In the genomic region with DNA sequence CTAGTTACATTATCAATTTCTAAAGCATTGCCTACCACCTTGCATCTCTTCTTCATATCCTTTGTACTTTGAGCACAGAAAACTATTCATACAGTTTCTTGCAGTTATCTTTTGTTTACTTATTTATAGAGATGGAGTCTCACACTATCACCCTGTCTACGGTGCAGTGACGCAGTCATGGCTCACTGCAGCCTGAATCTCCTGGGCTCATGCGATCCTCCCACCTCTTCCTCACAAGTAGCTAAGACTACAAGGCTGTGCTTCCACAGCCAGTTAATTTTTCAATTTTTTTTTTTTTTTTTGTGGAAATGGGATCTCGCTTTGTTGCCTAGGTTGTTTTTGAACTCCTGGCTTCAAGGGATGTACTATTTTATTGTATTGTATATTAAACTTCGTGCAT, we compare ENCODE assay signal across 23 cellular contexts.
"Had no signal": no experiment of that assay in that cellular context is flagged by ENCODE, and none has a peak within 500 bp of the region (broad histone marks: within the 10 kb centered on the region; RNA-seq: fewer than 3 reads in every experiment).

No MANE protein-coding gene starts in this region.

- H3K27ac ChIP-seq: coronary artery, dorsolateral prefrontal cortex, esophagus muscularis mucosa, foreskin keratinocyte, gastroesophageal sphincter, heart left ventricle, hepatocyte, left lung, lower lobe of right lung had no signal

- H3K27me3 ChIP-seq: dorsolateral prefrontal cortex, esophagus muscularis mucosa, foreskin keratinocyte, gastroesophageal sphincter, heart left ventricle, hepatocyte, left lung had no signal

- H3K4me1 ChIP-seq: esophagus muscularis mucosa, foreskin keratinocyte, gastroesophageal sphincter, heart left ventricle, left lung, lower lobe of right lung had no signal

- H3K9me3 ChIP-seq: esophagus muscularis mucosa, gastroesophageal sphincter, left lung, lower lobe of right lung, mucosa of descending colon had no signal

- H3K36me3 ChIP-seq: esophagus muscularis mucosa, gastroesophageal sphincter, heart left ventricle, left lung, lower lobe of right lung had no signal

- H3K4me3 ChIP-seq: coronary artery, dorsolateral prefrontal cortex, esophagus muscularis mucosa, gastroesophageal sphincter, heart left ventricle, hepatocyte, left lung, lower lobe of right lung, mucosa of descending colon had no signal

- DNase-seq: dermis blood vessel endothelial cell; dorsolateral prefrontal cortex; effector CD4-positive, alpha-beta T cell; effector memory CD4-positive, alpha-beta T cell; foreskin keratinocyte; heart left ventricle; hypothalamus; immature natural killer cell; islet precursor cell; kidney; kidney glomerular epithelial cell; left colon; left lung; left ventricle myocardium superior; lower lobe of right lung; mesenchymal stem cell; mucosa of descending colon; naive B cell; naive thymus-derived CD8-positive, alpha-beta T cell had no signal
